In the genomic region with DNA sequence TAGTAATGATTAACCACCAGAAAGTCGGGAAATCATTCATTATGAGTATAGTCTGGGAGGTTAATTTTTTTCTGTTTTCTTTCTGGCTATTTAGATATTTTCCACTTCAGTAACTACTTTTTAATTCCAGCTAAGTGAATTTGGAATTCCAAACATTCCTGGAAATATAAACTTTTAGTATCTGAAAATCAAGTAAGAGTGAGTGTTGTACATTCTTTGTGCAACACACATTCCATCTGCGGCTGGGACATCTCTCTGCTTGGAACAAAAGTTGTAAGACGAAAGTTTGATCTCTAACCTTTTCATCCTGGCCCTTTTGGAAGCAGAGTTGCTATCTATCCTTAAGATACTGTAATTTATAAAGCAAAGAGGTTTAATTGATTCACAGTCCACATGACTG, we compare ENCODE assay signal across 29 cellular contexts.
DNase-seq lines count a peak whose midpoint lies in the region; ATAC-seq and TF ChIP-seq lines count a peak whose summit lies in the region.
"Had no signal": no experiment of that assay in that cellular context is flagged by ENCODE, and none has a peak within 500 bp of the region (broad histone marks: within the 10 kb centered on the region; RNA-seq: fewer than 3 reads in every experiment).

No MANE protein-coding gene starts in this region.

- no peak overlapping the region for H3K4me3 ChIP-seq in epithelial cell of proximal tubule (ENCODE audit: low read depth, low read length)
- no peak overlapping the region for H3K4me3 ChIP-seq in WERI-Rb-1 (ENCODE audit: low read depth, low read length)
- H3K4me3 ChIP-seq: dorsolateral prefrontal cortex, lower lobe of right lung, sigmoid colon, upper lobe of left lung had no signal

- TF ChIP-seq CTCF in epithelial cell of proximal tubule (conservative IDR thresholded peaks at IDR 0.05; ENCODE audit: low read depth, low read length) (no peak), WERI-Rb-1 (IDR thresholded peaks at IDR 0.05; ENCODE audit: low read depth, low read length) (no peak)

- no peaks in the 10 kb centered on the region for H3K9me3 ChIP-seq in WERI-Rb-1 (ENCODE audit: severe bottlenecking)
- H3K9me3 ChIP-seq: lower lobe of right lung, sigmoid colon, upper lobe of left lung had no signal

- peak; percentile 17 for DNase-seq in AG20443 (ENCODE audit: low spot score)
- DNase-seq in NCI-H226: peak; percentile 9
- DNase-seq in epithelial cell of proximal tubule (ENCODE audit: low read depth): peak; percentile 42
- peak; percentile 30 for DNase-seq in non-pigmented ciliary epithelial cell (ENCODE audit: low read depth)
- no peak for DNase-seq in stimulated activated naive B cell treated with anti-CD40 and anti-IgM and Interleukin-4, amounts not matched to agents 10 μg/mL and 1 μg/mL and 100 μg/mL, for 72 hours
- no peak for DNase-seq in left ventricle myocardium superior
- DNase-seq in WERI-Rb-1: no peak
- DNase-seq: activated CD4-positive, alpha-beta T cell treated with anti-CD3 and anti-CD28 coated beads, Interleukin-2, amount 50 U/mL, for 48 hours; activated CD4-positive, CD25-positive, alpha-beta regulatory T cell; activated CD8-positive, alpha-beta memory T cell treated with anti-CD3 and anti-CD28 coated beads, Interleukin-2, amount 50 U/mL, for 4 hours; aorta; central memory CD4-positive, alpha-beta T cell; dorsolateral prefrontal cortex; foreskin keratinocyte; hypothalamus; KBM-7; lower lobe of right lung; MM.1S; NCI-H1417 treated with DMSO at 0.1 percent for 48 hours; NCI-H2107; NCI-H446 treated with DMSO at 0.1 percent for 48 hours; posterior cingulate gyrus; sigmoid colon; stimulated activated CD4-positive, alpha-beta T cell treated with anti-CD3 and anti-CD28 coated beads, Interleukin-15, amount 100 ng/mL, for 24 hours; upper lobe of left lung had no signal

- H3K27ac Mint-ChIP-seq in stimulated activated naive B cell treated with anti-CD40 and anti-IgM and Interleukin-4, amounts not matched to agents 10 μg/mL and 1 μg/mL and 100 μg/mL, for 72 hours: no peak overlapping the region
- H3K27ac Mint-ChIP-seq: activated naive CD4-positive, alpha-beta T cell treated with anti-CD3 and anti-CD28 coated beads, Interleukin-2, amount 50 U/mL, for 24 hours had no signal

- no peak overlapping the region for H3K27ac ChIP-seq in WERI-Rb-1
- H3K27ac ChIP-seq: dorsolateral prefrontal cortex, foreskin keratinocyte, lower lobe of right lung, sigmoid colon, upper lobe of left lung had no signal

- intact Hi-C loops in left ventricle myocardium superior (cut with micrococcal nuclease): no loop called here

- ATAC-seq in stimulated activated naive B cell treated with anti-CD40 and anti-IgM and Interleukin-4, amounts not matched to agents 10 μg/mL and 1 μg/mL and 100 μg/mL, for 72 hours (replicated peaks): no peak
- ATAC-seq in left ventricle myocardium superior (no peak), HG03196 (IDR thresholded peaks at IDR 0.05; ENCODE audit: unreplicated experiment) (no peak)
- ATAC-seq: foreskin keratinocyte, lower lobe of right lung had no signal

- H3K36me3 ChIP-seq in WERI-Rb-1: no peaks in the 10 kb centered on the region
- H3K36me3 ChIP-seq: lower lobe of right lung, sigmoid colon, upper lobe of left lung had no signal

- H3K9me3 Mint-ChIP-seq in stimulated activated naive B cell treated with anti-CD40 and anti-IgM and Interleukin-4, amounts not matched to agents 10 μg/mL and 1 μg/mL and 100 μg/mL, for 72 hours: no peaks in the 10 kb centered on the region
- H3K9me3 Mint-ChIP-seq: activated naive CD4-positive, alpha-beta T cell treated with anti-CD3 and anti-CD28 coated beads, Interleukin-2, amount 50 U/mL, for 24 hours; neural crest cell had no signal

- peaks cover 53% of the 10 kb centered on the region for H3K27me3 ChIP-seq in WERI-Rb-1 (ENCODE audit: insufficient read depth, low read depth, severe bottlenecking)
- H3K27me3 ChIP-seq: foreskin keratinocyte, sigmoid colon, upper lobe of left lung had no signal

- H3K4me3 Mint-ChIP-seq in stimulated activated naive B cell treated with anti-CD40 and anti-IgM and Interleukin-4, amounts not matched to agents 10 μg/mL and 1 μg/mL and 100 μg/mL, for 72 hours: no peak overlapping the region
- H3K4me3 Mint-ChIP-seq: activated naive CD4-positive, alpha-beta T cell treated with anti-CD3 and anti-CD28 coated beads, Interleukin-2, amount 50 U/mL, for 24 hours; CD14-positive monocyte; neural crest cell had no signal

- peaks cover 20 to 32% of the 10 kb centered on the region in 2 donors for H3K27me3 Mint-ChIP-seq in stimulated activated naive B cell treated with anti-CD40 and anti-IgM and Interleukin-4, amounts not matched to agents 10 μg/mL and 1 μg/mL and 100 μg/mL, for 72 hours

- no peaks in the 10 kb centered on the region for H3K36me3 Mint-ChIP-seq in stimulated activated naive B cell treated with anti-CD40 and anti-IgM and Interleukin-4, amounts not matched to agents 10 μg/mL and 1 μg/mL and 100 μg/mL, for 72 hours
- H3K36me3 Mint-ChIP-seq: activated naive CD4-positive, alpha-beta T cell treated with anti-CD3 and anti-CD28 coated beads, Interleukin-2, amount 50 U/mL, for 24 hours; CD14-positive monocyte had no signal

- no peaks in the 10 kb centered on the region for H3K4me1 Mint-ChIP-seq in stimulated activated naive B cell treated with anti-CD40 and anti-IgM and Interleukin-4, amounts not matched to agents 10 μg/mL and 1 μg/mL and 100 μg/mL, for 72 hours
- H3K4me1 Mint-ChIP-seq: activated naive CD4-positive, alpha-beta T cell treated with anti-CD3 and anti-CD28 coated beads, Interleukin-2, amount 50 U/mL, for 24 hours; CD14-positive monocyte; neural crest cell had no signal

Comparison
In these comparisons a context has a peak if more than half of its experiments do, and no peak if none do; other contexts are left out.
1. DNase-seq: peak in AG20443 (single experiment), NCI-H226 (single experiment), epithelial cell of proximal tubule (single experiment) and non-pigmented ciliary epithelial cell (single experiment); none in stimulated activated naive B cell treated with anti-CD40 and anti-IgM and Interleukin-4, amounts not matched to agents 10 μg/mL and 1 μg/mL and 100 μg/mL, for 72 hours (single experiment), left ventricle myocardium superior (single experiment) and WERI-Rb-1 (single experiment).